Comparison of ENCODE assay signal across 16 cellular contexts in the genomic region with DNA sequence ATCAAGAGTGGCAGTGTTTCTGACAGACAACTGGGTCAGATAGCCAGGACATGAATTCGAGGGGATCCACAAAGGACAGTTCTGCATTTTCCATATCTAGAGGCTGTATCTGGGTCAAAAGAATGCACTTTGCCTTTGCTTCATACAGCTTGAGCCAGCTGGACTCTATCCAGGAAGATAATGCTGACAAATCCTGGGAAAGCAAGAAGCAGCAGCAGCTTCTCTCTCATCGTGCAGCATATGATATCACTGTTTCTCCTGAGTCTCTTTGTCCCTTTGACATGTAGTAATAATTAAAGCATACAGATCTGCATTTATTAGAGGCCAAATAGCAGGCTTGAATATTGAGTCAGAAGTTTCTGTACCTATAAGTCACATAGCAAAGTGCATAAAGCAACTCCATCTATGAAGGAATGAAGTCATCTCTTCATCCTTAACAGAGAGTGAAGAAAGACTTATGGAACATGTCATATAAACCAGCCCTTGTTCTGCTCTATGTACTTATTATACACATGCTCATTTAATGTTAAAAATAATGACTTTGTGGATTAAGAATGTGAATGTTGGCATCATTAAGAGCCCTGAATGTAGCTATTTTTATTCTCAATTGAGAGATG.
DNase-seq lines count a peak whose midpoint lies in the region; ATAC-seq lines count a peak whose summit lies in the region.
"Had no signal": no experiment of that assay in that cellular context is flagged by ENCODE, and none has a peak within 500 bp of the region (broad histone marks: within the 10 kb centered on the region; RNA-seq: fewer than 3 reads in every experiment).

No MANE protein-coding gene starts in this region.

- peaks cover 3% of the 10 kb centered on the region for H3K9me3 ChIP-seq in mesenchymal stem cell (ENCODE audit: control insufficient read depth, low read length)
- H3K9me3 ChIP-seq: transverse colon had no signal

- no peak overlapping the region for H2BK5ac ChIP-seq in mesenchymal stem cell (ENCODE audit: low read depth, low read length, poor library complexity, severe bottlenecking)

- H4K8ac ChIP-seq in mesenchymal stem cell (ENCODE audit: low read length): no peak overlapping the region

- 44% methylated on average over 1 of the region's 2 CpGs for WGBS in mesenchymal stem cell

- H3K4ac ChIP-seq in mesenchymal stem cell (ENCODE audit: low read depth in 1 of 2, low read length in 2 of 2): no peak overlapping the region

- H2AFZ ChIP-seq in mesenchymal stem cell (ENCODE audit: low read depth, low read length): no peak overlapping the region

- H3K27me3 ChIP-seq in mesenchymal stem cell (ENCODE audit: control insufficient read depth in 1 of 2, insufficient read depth in 1 of 2, low read length in 2 of 2): no peaks in the 10 kb centered on the region
- H3K27me3 ChIP-seq: transverse colon had no signal

- no peak overlapping the region for H2AK5ac ChIP-seq in mesenchymal stem cell (ENCODE audit: low read length, severe bottlenecking)

- no peak overlapping the region for H3K9ac ChIP-seq in mesenchymal stem cell (ENCODE audit: low read length)

- H3K4me1 ChIP-seq in mesenchymal stem cell (ENCODE audit: control insufficient read depth, insufficient read depth, low read depth, low read length): no peaks in the 10 kb centered on the region

- no peak overlapping the region for H3K27ac ChIP-seq in mesenchymal stem cell (ENCODE audit: low read length, poor library complexity, severe bottlenecking)
- H3K27ac ChIP-seq: 22Rv1, RWPE1, transverse colon had no signal

- H2BK12ac ChIP-seq in mesenchymal stem cell (ENCODE audit: low read length in 2 of 2): no peak overlapping the region

- H3K36me3 ChIP-seq in mesenchymal stem cell (ENCODE audit: control insufficient read depth in 1 of 2, insufficient read depth in 2 of 2, low read depth in 1 of 2, low read length in 2 of 2): no peaks in the 10 kb centered on the region
- H3K36me3 ChIP-seq: transverse colon had no signal

- DNase-seq in DMS 273 (lab: John Stamatoyannopoulos, UW; ENCODE audit: unreplicated experiment): peak; percentile 55
- DNase-seq in DMS 273 treated with DMSO at 0.1 percent for 48 hours (lab: John Stamatoyannopoulos, UW): no peak
- peak; percentile 3 for DNase-seq in OCI-M1 (lab: John Stamatoyannopoulos, UW)
- DNase-seq in dedifferentiated amniotic fluid mesenchymal stem cell (ENCODE audit: extremely low spot score): peak; percentile 24
- DNase-seq in mesenchymal stem cell: peak; percentile 1
- DNase-seq in sciatic nerve (ENCODE audit: low spot score): no peak
- no peak for DNase-seq in HuH-7 (ENCODE audit: low spot score)
- DNase-seq: activated CD4-positive, CD25-positive, alpha-beta regulatory T cell; activated effector memory CD4-positive, alpha-beta T cell treated with anti-CD3 and anti-CD28 coated beads, Interleukin-2, amount 50 U/mL, for 16 hours; DND-41; GOT3; NCI-H187; transverse colon had no signal

- H3K4me3 ChIP-seq in mesenchymal stem cell (ENCODE audit: insufficient read depth in 1 of 2, low read depth in 1 of 2, low read length in 2 of 2): no peak overlapping the region
- H3K4me3 ChIP-seq: transverse colon had no signal

- ATAC-seq in HG03175 (IDR thresholded peaks at IDR 0.05; ENCODE audit: unreplicated experiment) (no peak), sciatic nerve (no peak)

- H3K18ac ChIP-seq in mesenchymal stem cell (ENCODE audit: low read depth in 1 of 2, low read length in 2 of 2): no peak overlapping the region

- H3K4me2 ChIP-seq in mesenchymal stem cell (ENCODE audit: low read length, poor library complexity, severe bottlenecking): no peak overlapping the region

- no peak overlapping the region for H4K91ac ChIP-seq in mesenchymal stem cell (ENCODE audit: low read length)

- H2BK120ac ChIP-seq in mesenchymal stem cell (ENCODE audit: low read depth, low read length): no peak overlapping the region

- intact Hi-C loops in sciatic nerve (cut with DNase I): no loop called here

- no peak overlapping the region for H3K14ac ChIP-seq in mesenchymal stem cell (ENCODE audit: low read length in 2 of 2)

- no peak overlapping the region for H2BK15ac ChIP-seq in mesenchymal stem cell (ENCODE audit: low read depth, poor library complexity, severe bottlenecking)

- H3K23ac ChIP-seq in mesenchymal stem cell (ENCODE audit: low read length in 2 of 2): no peak overlapping the region

- H3K79me1 ChIP-seq in mesenchymal stem cell (replicated peaks; ENCODE audit: low read length, poor library complexity, severe bottlenecking): no peaks in the 10 kb centered on the region

Comparison
In these comparisons a context has a peak if more than half of its experiments do, and no peak if none do; other contexts are left out.
1. DNase-seq: peak in DMS 273 (single experiment), OCI-M1 (single experiment), dedifferentiated amniotic fluid mesenchymal stem cell (single experiment) and mesenchymal stem cell (single experiment); none in DMS 273 treated with DMSO at 0.1 percent for 48 hours (single experiment), sciatic nerve (single experiment) and HuH-7 (single experiment).